Comparison of ENCODE assay signal across 2 cellular contexts in genomic region chr1:12052997-12053686, GRCh38.
TF ChIP-seq lines count a peak whose summit lies in the region.

No MANE protein-coding gene starts in this region.

TF ChIP-seq in IMR-90, 13 proteins besides CTCF, POLR2A, EP300 and RAD21:
- TF ChIP-seq MXI1 (IDR thresholded peaks at IDR 0.05; ENCODE audit: borderline replicate concordance, low read depth, low read length), result no peak
- TF ChIP-seq RCOR1 (IDR thresholded peaks at IDR 0.05; ENCODE audit: insufficient replicate concordance, low read length), result no peak
- TF ChIP-seq FOS (IDR thresholded peaks at IDR 0.05; ENCODE audit: low read depth, low read length), result no peak
- no peak for TF ChIP-seq CHD1 (IDR thresholded peaks at IDR 0.05; ENCODE audit: low read depth, low read length)
- no peak for TF ChIP-seq MAFK (IDR thresholded peaks at IDR 0.05; ENCODE audit: low read depth, low read length)
- TF ChIP-seq CEBPB (IDR thresholded peaks at IDR 0.05; ENCODE audit: low read depth, low read length), result no peak
- no peak for TF ChIP-seq RFX5 (IDR thresholded peaks at IDR 0.05; ENCODE audit: low read depth, low read length)
- TF ChIP-seq MAZ (IDR thresholded peaks at IDR 0.05; ENCODE audit: borderline replicate concordance, low read depth, low read length), result no peak
- TF ChIP-seq BHLHE40 (IDR thresholded peaks at IDR 0.05; ENCODE audit: low read depth, low read length), result no peak
- TF ChIP-seq USF2 (IDR thresholded peaks at IDR 0.05; ENCODE audit: low read depth, low read length), result no peak
- TF ChIP-seq SMC3 (IDR thresholded peaks at IDR 0.05; ENCODE audit: low read depth, low read length), result no peak
- no peak for TF ChIP-seq ELK1 (IDR thresholded peaks at IDR 0.05; ENCODE audit: borderline replicate concordance, low read depth, low read length)
- no peak for TF ChIP-seq NFE2L2 (IDR thresholded peaks at IDR 0.05; ENCODE audit: low read depth, low read length)

TF ChIP-seq in H1, 55 proteins besides CTCF, POLR2A, EP300 and RAD21:
- TF ChIP-seq TCF12 (IDR thresholded peaks at IDR 0.05; ENCODE audit: low read depth, low read length) (no peak), TEAD4 (IDR thresholded peaks at IDR 0.05; ENCODE audit: low read depth, low read length) (no peak), JUND (IDR thresholded peaks at IDR 0.05; ENCODE audit: low read length) (no peak), CHD2 (IDR thresholded peaks at IDR 0.05; ENCODE audit: low read length) (no peak), SP2 (IDR thresholded peaks at IDR 0.05; ENCODE audit: low read length) (no peak), GTF2F1 (IDR thresholded peaks at IDR 0.05; ENCODE audit: borderline replicate concordance, low read depth, low read length) (no peak), USF2 (IDR thresholded peaks at IDR 0.05; ENCODE audit: low read length) (no peak), SRF (IDR thresholded peaks at IDR 0.05; ENCODE audit: low read depth, low read length) (no peak), CHD1 (IDR thresholded peaks at IDR 0.05; ENCODE audit: low read depth, low read length) (no peak), NANOG (IDR thresholded peaks at IDR 0.05; ENCODE audit: insufficient read depth, low read depth, low read length, poor library complexity, severe bottlenecking) (no peak), BCL11A (IDR thresholded peaks at IDR 0.05; ENCODE audit: low read depth in 2 of 2, low read length in 2 of 2) (no peak)
